In the genomic region with DNA sequence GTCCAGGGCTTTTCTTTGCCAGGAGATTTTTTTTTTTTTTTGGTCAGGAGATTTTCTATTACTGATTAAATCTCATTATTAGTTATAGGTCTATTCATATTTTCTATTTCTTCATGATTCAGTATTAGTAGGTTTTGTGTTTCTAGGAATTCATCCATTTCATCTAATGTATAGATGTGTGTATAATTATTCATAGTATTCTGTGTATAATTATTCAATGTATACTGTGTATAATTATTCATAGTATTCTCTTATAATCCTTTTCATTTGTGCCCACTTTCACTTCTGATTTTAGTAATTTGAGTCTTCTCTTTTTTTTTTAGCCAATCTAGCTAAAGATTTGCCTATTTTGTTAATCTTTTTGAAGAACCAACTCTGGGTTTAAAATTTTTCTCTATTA, we compare ENCODE assay signal across 12 cellular contexts. TPM values are rescaled to one million over a fixed set of nuclear protein-coding genes. Genes with fewer than 3 reads are reported as not detected.
"Had no signal": no experiment of that assay in that cellular context is flagged by ENCODE, and none has a peak within 500 bp of the region (broad histone marks: within the 10 kb centered on the region; RNA-seq: fewer than 3 reads in every experiment).

No MANE protein-coding gene starts in this region.

- H3K27ac ChIP-seq: GM23248 had no signal

- H3K4me2 ChIP-seq: GM23338 had no signal

- FAIRE-seq: H1, H54 had no signal

- H3K4me3 ChIP-seq: GM23248, GM23338, HAP-1 had no signal

- H2AFZ ChIP-seq: GM23248, GM23338 had no signal

- H3K36me3 ChIP-seq: HAP-1 had no signal

- ATAC-seq: GM23338, HCT116 had no signal

- H3K9ac ChIP-seq: GM23248 had no signal

- DNase-seq: GM23248, GOT3, H7, H9, HCEC 1CT, HFFc6 had no signal

RNA-seq across cellular contexts. Expression of gene CNR2, which starts 34.2 kb away (rescaled TPM):
- total RNA-seq: GM23248, GM23338, H1, H4, H7, H9, HFFc6 had no signal
- polyA plus RNA-seq: GM23248, GM23338, H1 had no signal
